In the genomic region with DNA sequence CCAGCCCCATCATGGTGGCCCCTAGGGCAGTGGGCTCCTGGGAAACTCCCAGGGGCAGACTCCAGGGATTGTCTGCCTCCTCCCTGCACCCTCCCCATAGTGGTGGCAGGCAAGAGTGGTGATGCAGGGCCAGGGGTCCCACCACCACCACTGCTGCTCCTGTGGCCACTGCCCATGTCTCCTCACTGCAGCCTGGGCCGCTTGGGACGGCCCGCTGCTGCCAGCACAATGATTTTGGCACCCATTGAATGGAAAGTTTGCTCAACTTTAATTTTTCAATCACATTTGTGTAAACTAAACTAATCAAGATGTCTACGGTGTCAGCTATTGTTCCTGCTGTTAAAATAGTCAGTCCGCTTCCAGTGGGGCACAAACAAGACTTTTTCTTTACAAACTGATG, we compare ENCODE assay signal across 14 cellular contexts.
"Had no signal": no experiment of that assay in that cellular context is flagged by ENCODE, and none has a peak within 500 bp of the region (broad histone marks: within the 10 kb centered on the region; RNA-seq: fewer than 3 reads in every experiment).

No MANE protein-coding gene starts in this region.

- H3K36me3 ChIP-seq: colonic mucosa, gastrocnemius medialis, heart left ventricle, neutrophil, SJCRH30, tibial artery, uterus had no signal

- H3K4me1 ChIP-seq: colonic mucosa, SJCRH30, tibial artery had no signal

- DNase-seq: activated gamma-delta T cell treated with Interleukin-2 at 50 U/mL for 16 hours; activated T-cell treated with anti-CD3 and anti-CD28 coated beads, Interleukin-2, amount 50 U/mL, for 4 hours; central memory CD4-positive, alpha-beta T cell; colonic mucosa; gastrocnemius medialis; heart left ventricle; SJCRH30; stimulated activated CD4-positive, alpha-beta T cell treated with anti-CD3 and anti-CD28 coated beads, Interleukin-15, amount 100 ng/mL, for 24 hours; stimulated activated CD4-positive, alpha-beta T cell treated with anti-CD3 and anti-CD28 coated beads, Interleukin-4, amount 100 ng/mL, for 1 hour; stimulated activated naive B cell treated with anti-CD40 and anti-IgM and Interleukin-4, amounts not matched to agents 10 μg/mL and 1 μg/mL and 100 μg/mL, for 72 hours; tibial artery; uterus had no signal

- H3K27me3 ChIP-seq: colonic mucosa, gastrocnemius medialis, heart left ventricle, neutrophil, SJCRH30, tibial artery, uterus had no signal

- H3K4me3 ChIP-seq: colonic mucosa, gastrocnemius medialis, SJCRH30, skin epidermis, tibial artery, uterus had no signal

- H3K27me3 Mint-ChIP-seq: stimulated activated naive B cell treated with anti-CD40 and anti-IgM and Interleukin-4, amounts not matched to agents 10 μg/mL and 1 μg/mL and 100 μg/mL, for 72 hours had no signal

- ATAC-seq: gastrocnemius medialis; stimulated activated naive B cell treated with anti-CD40 and anti-IgM and Interleukin-4, amounts not matched to agents 10 μg/mL and 1 μg/mL and 100 μg/mL, for 72 hours had no signal

- H3K4me3 Mint-ChIP-seq: stimulated activated naive B cell treated with anti-CD40 and anti-IgM and Interleukin-4, amounts not matched to agents 10 μg/mL and 1 μg/mL and 100 μg/mL, for 72 hours had no signal

- H3K27ac Mint-ChIP-seq: stimulated activated naive B cell treated with anti-CD40 and anti-IgM and Interleukin-4, amounts not matched to agents 10 μg/mL and 1 μg/mL and 100 μg/mL, for 72 hours had no signal

- H3K27ac ChIP-seq: colonic mucosa, gastrocnemius medialis, neutrophil, SJCRH30, tibial artery, uterus had no signal

- H3K9me3 ChIP-seq: colonic mucosa, gastrocnemius medialis, SJCRH30, tibial artery, uterus had no signal
